In the genomic region with DNA sequence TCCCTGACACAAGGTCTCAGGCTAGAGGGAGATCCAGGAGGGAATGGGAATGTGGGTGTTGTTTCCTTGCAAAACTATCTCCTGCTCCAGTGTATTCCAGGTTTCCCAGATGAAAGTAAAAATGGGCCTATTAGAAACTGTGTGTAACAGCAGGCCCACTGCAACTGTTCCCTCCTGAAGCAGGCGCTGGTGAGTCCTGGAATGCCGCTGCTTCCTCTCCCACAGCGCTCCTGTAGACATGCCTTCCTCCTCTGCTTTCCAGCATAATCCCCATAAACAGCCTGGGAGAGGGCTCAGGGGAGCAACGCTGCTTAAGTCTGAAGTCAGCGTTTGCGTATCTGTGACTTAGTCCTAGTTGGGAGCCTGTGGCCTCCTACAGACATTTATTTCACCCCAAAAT, we compare ENCODE assay signal across 1 cellular context.
TF ChIP-seq lines count a peak whose summit lies in the region.

No MANE protein-coding gene starts in this region.

TF ChIP-seq in GM23338, 12 proteins besides CTCF, POLR2A, EP300 and RAD21 (continued from another document):
- TF ChIP-seq STAT1 (IDR thresholded peaks at IDR 0.05; ENCODE audit: unreplicated experiment) (no peak), NANOG (IDR thresholded peaks at IDR 0.05; ENCODE audit: borderline replicate concordance) (no peak)
